ENCODE assay signal across 20 cellular contexts in genomic region chr2:195501746-195502145, GRCh38.
"Had no signal": no experiment of that assay in that cellular context is flagged by ENCODE, and none has a peak within 500 bp of the region (broad histone marks: within the 10 kb centered on the region; RNA-seq: fewer than 3 reads in every experiment).

No MANE protein-coding gene starts in this region.

- H3K36me3 ChIP-seq: Peyer's patch had no signal

- H3K9me3 ChIP-seq: Peyer's patch had no signal

- H3K4me3 ChIP-seq: Peyer's patch, SK-N-MC had no signal

- DNase-seq: activated CD4-positive, alpha-beta memory T cell treated with anti-CD3 and anti-CD28 coated beads for 36 hours; activated CD4-positive, alpha-beta T cell treated with anti-CD3 and anti-CD28 coated beads, Interleukin-2, amount 10 ng/mL, durations not matched to agents 7 days and 5 days; activated CD4-positive, CD25-positive, alpha-beta regulatory T cell; activated gamma-delta T cell treated with Interleukin-2 at 50 U/mL for 16 hours; activated naive CD4-positive, alpha-beta T cell treated with anti-CD3 and anti-CD28 coated beads, Interleukin-2, amount 10 ng/mL, durations not matched to agents 7 days and 5 days; activated naive CD8-positive, alpha-beta T cell treated with anti-CD3 and anti-CD28 coated beads for 36 hours; activated T-cell treated with anti-CD3 and anti-CD28 coated beads for 4 hours; activated T-cell treated with anti-CD3 and anti-CD28 coated beads, Interleukin-2, amount 50 U/mL, for 72 hours; KG1; NCI-H1092; NCI-H1930; NCI-H2171; NCI-H2227 treated with DMSO at 0.1 percent for 48 hours; NCI-H526; NK-92 treated with Interleukin-12 subunit alpha and Interleukin-12 subunit beta, amount 100 ng/mL, for 24 hours; OCI-M1; Peyer's patch; T-helper 1 cell had no signal

- H3K4me1 ChIP-seq: Peyer's patch had no signal

- H3K27me3 ChIP-seq: Peyer's patch had no signal

- H3K27ac ChIP-seq: Peyer's patch, SK-N-MC, VCaP had no signal

- ATAC-seq: activated T-cell treated with anti-CD3 and anti-CD28 coated beads, Interleukin-2, amount 50 U/mL, for 72 hours had no signal
